17 cellular contexts compared by ENCODE assay signal in genomic region chr2:46284812-46285211, GRCh38. TPM values are rescaled to one million over a fixed set of nuclear protein-coding genes. Genes with fewer than 3 reads are reported as not detected.
DNase-seq lines count a peak whose midpoint lies in the region; ATAC-seq and TF ChIP-seq lines count a peak whose summit lies in the region.
"Had no signal": no experiment of that assay in that cellular context is flagged by ENCODE, and none has a peak within 500 bp of the region (broad histone marks: within the 10 kb centered on the region; RNA-seq: fewer than 3 reads in every experiment).

No MANE protein-coding gene starts in this region.

- peaks cover 3% of the 10 kb centered on the region for H3K9me3 Mint-ChIP-seq in glutamatergic neuron (ENCODE audit: unreplicated experiment)
- H3K9me3 Mint-ChIP-seq: CD8-positive, alpha-beta memory T cell had no signal

- TF ChIP-seq CTCF in glutamatergic neuron (IDR thresholded peaks at IDR 0.05; ENCODE audit: partially characterized antibody, unreplicated experiment), result no peak

- H3K36me3 Mint-ChIP-seq in glutamatergic neuron (ENCODE audit: unreplicated experiment), result no peaks in the 10 kb centered on the region
- H3K36me3 Mint-ChIP-seq: CD8-positive, alpha-beta memory T cell had no signal

- no peak overlapping the region for H3K4me3 Mint-ChIP-seq in glutamatergic neuron (ENCODE audit: unreplicated experiment)
- H3K4me3 Mint-ChIP-seq: CD8-positive, alpha-beta memory T cell had no signal

- H3K4me1 Mint-ChIP-seq in glutamatergic neuron (ENCODE audit: low read depth, unreplicated experiment), result peaks cover 11% of the 10 kb centered on the region
- H3K4me1 Mint-ChIP-seq: CD8-positive, alpha-beta memory T cell had no signal

- H3K27ac Mint-ChIP-seq in glutamatergic neuron (ENCODE audit: unreplicated experiment), result no peak overlapping the region

- no peaks in the 10 kb centered on the region for H3K27me3 Mint-ChIP-seq in glutamatergic neuron (ENCODE audit: unreplicated experiment)

- ATAC-seq in GM21515 (IDR thresholded peaks at IDR 0.05; ENCODE audit: unreplicated experiment), result no peak

- DNase-seq in NCI-H748 (lab: John Stamatoyannopoulos, UW; ENCODE audit: unreplicated experiment), result peak; percentile 14
- no peak for DNase-seq in NCI-H748 treated with DMSO at 0.1 percent for 48 hours (lab: John Stamatoyannopoulos, UW)
- DNase-seq in NCI-H526 treated with DMSO at 0.1 percent for 48 hours (lab: John Stamatoyannopoulos, UW), result peak; percentile 13
- peak; percentile 34 for DNase-seq in glutamatergic neuron
- DNase-seq in retina, result peak; percentile 44
- no peak for DNase-seq in activated CD8-positive, alpha-beta memory T cell treated with anti-CD3 and anti-CD28 coated beads for 24 hours
- DNase-seq: CD8-positive, alpha-beta memory T cell; DMS79; H7; Karpas-422; NCI-H1436; NCI-H187 treated with DMSO at 0.1 percent for 48 hours; NCI-H345; NCI-H524; Peyer's patch; T-helper 1 cell had no signal

RNA-seq across cellular contexts. Expression of gene EPAS1, which starts 12.4 kb away (rescaled TPM):
- total RNA-seq in glutamatergic neuron (ENCODE audit: unreplicated experiment), result not detected

Comparison
In these comparisons a context has a peak if more than half of its experiments do, and no peak if none do; other contexts are left out.
1. DNase-seq: peak in NCI-H748 (single experiment), NCI-H526 treated with DMSO at 0.1 percent for 48 hours (single experiment), glutamatergic neuron (single experiment) and retina (single experiment); none in NCI-H748 treated with DMSO at 0.1 percent for 48 hours (single experiment) and activated CD8-positive, alpha-beta memory T cell treated with anti-CD3 and anti-CD28 coated beads for 24 hours (single experiment).